Comparison of ENCODE assay signal across 10 cellular contexts in genomic region chr5:72380491-72381274, GRCh38.
DNase-seq lines count a peak whose midpoint lies in the region; ATAC-seq, FAIRE-seq and TF ChIP-seq lines count a peak whose summit lies in the region.
"Had no signal": no experiment of that assay in that cellular context is flagged by ENCODE, and none has a peak within 500 bp of the region (broad histone marks: within the 10 kb centered on the region; RNA-seq: fewer than 3 reads in every experiment).

No MANE protein-coding gene starts in this region.

- SMC1A ChIA-PET in GM12878 (lab: Charles Lee; ENCODE audit: uncharacterized antibody, unreplicated experiment): interaction anchor here (1.0 to 3.8 kb wide), 4 partner anchors 20 to 143 kb away, joined by 3 to 23 read pairs (median 4); no protein-coding TSS in a partner anchor

- peak; percentile 42 for DNase-seq in IMR-90
- no peak for DNase-seq in GM12878 (ENCODE audit: low read depth, low spot score)
- DNase-seq in left lobe of liver (ENCODE audit: low spot score): no peak
- DNase-seq in ACHN: no peak
- DNase-seq in WTC11 (ENCODE audit: low spot score): no peak
- DNase-seq: NCI-H187 had no signal

- peak overlapping the region; percentile 57 for H4K5ac ChIP-seq in IMR-90 (ENCODE audit: low read depth, low read length)

- H3K4me1 ChIP-seq in IMR-90 (ENCODE audit: control insufficient read depth, insufficient read depth, low read length) (peaks cover 13% of the 10 kb centered on the region), GM12878 (ENCODE audit: control insufficient read depth, insufficient read depth, low read length) (peaks cover 9% of the 10 kb centered on the region), skeletal muscle tissue (ENCODE audit: control insufficient read depth in 3 of 3, insufficient read depth in 3 of 3, low read length in 3 of 3) (peaks cover 26 to 33% (median 27%) of the 10 kb centered on the region in 3 donors)

- CTCF ChIA-PET in IMR-90 (lab: Yijun Ruan, JAX): no interaction called here
- CTCF ChIA-PET in GM12878 (lab: Yijun Ruan, JAX): interaction anchor here (0.7 to 2.6 kb wide), 6 partner anchors 11 to 143 kb away, joined by 3 to 10 read pairs (median 4); no protein-coding TSS in a partner anchor
- CTCF ChIA-PET in WTC11 (lab: Charles Lee): no interaction called here

- H2BK5ac ChIP-seq in IMR-90 (ENCODE audit: low read depth, low read length, poor library complexity, severe bottlenecking): peak overlapping the region; percentile 64

- H3K9me1 ChIP-seq in IMR-90 (ENCODE audit: insufficient read depth, low read length): peaks cover 13% of the 10 kb centered on the region

- peak; percentile 77 for FAIRE-seq in GM12878 (lab: Jason Lieb, UNC)

- no peaks in the 10 kb centered on the region for H3K27me3 ChIP-seq in IMR-90 (ENCODE audit: control insufficient read depth, insufficient read depth, low read length)
- no peaks in the 10 kb centered on the region; a peak in 1 of 4 replicates for H3K27me3 ChIP-seq in GM12878 (replicated peaks in 1 of 2; ENCODE audit: control insufficient read depth in 2 of 2, insufficient read depth in 2 of 2, low read length in 1 of 2)
- no peaks in the 10 kb centered on the region for H3K27me3 ChIP-seq in skeletal muscle tissue (ENCODE audit: control insufficient read depth in 3 of 3, insufficient read depth in 3 of 3, low read length in 3 of 3)
- H3K27me3 ChIP-seq: SJSA1 had no signal

- TF ChIP-seq CTCF in IMR-90 (conservative IDR thresholded peaks at IDR 0.05; ENCODE audit: low read depth, low read length) (no peak), GM12878 (IDR thresholded peaks at IDR 0.05 in 2 of 3, conservative IDR thresholded peaks at IDR 0.05 in 1 of 3; ENCODE audit: control insufficient read depth in 2 of 3, extremely low read depth in 1 of 3, insufficient read depth in 1 of 3, low read depth in 3 of 3, low read length in 3 of 3) (no peak), WTC11 (IDR thresholded peaks at IDR 0.05) (no peak)

- no peak overlapping the region for H3K4me3 ChIP-seq in IMR-90 (ENCODE audit: insufficient read depth, low read depth, low read length)
- H3K4me3 ChIP-seq in GM12878: no peak overlapping the region
- no peak overlapping the region for H3K4me3 ChIP-seq in skeletal muscle tissue (ENCODE audit: low read length in 3 of 3)
- H3K4me3 ChIP-seq: SJSA1 had no signal

- intact Hi-C loops in IMR-90 (cut with micrococcal nuclease): no loop called here
- intact Hi-C loops in GM12878 (cut with micrococcal nuclease; ENCODE audit: unreplicated experiment): no loop called here

- RAD21 ChIA-PET in GM12878 (lab: Charles Lee; ENCODE audit: unreplicated experiment): interaction anchor here (0.8 to 1.5 kb wide), 3 partner anchors 24 to 143 kb away, joined by 3 read pairs; no protein-coding TSS in a partner anchor

- H3K27ac Mint-ChIP-seq in WTC11: no peak overlapping the region

- peak overlapping the region; percentile 88; the same call in 2 of the 3 replicates for H2BK15ac ChIP-seq in IMR-90 (ENCODE audit: low read depth, low read length)

- TF ChIP-seq POLR2A in IMR-90 (IDR thresholded peaks at IDR 0.05; ENCODE audit: low read depth, low read length) (no peak), GM12878 (IDR thresholded peaks at IDR 0.05; ENCODE audit: low read depth, low read length) (no peak)

- H4K20me1 ChIP-seq in IMR-90 (ENCODE audit: insufficient read depth, low read length) (no peaks in the 10 kb centered on the region), GM12878 (ENCODE audit: control insufficient read depth, insufficient read depth) (no peaks in the 10 kb centered on the region)

- peak overlapping the region; percentile 12 to 54; a peak in 3 of 4 replicates for H4K8ac ChIP-seq in IMR-90 (ENCODE audit: low read depth in 2 of 2, low read length in 2 of 2)

- H3K9me3 ChIP-seq in IMR-90 (ENCODE audit: control insufficient read depth, insufficient read depth, low read length) (no peaks in the 10 kb centered on the region), GM12878 (replicated peaks; ENCODE audit: control insufficient read depth, insufficient read depth, low read length) (no peaks in the 10 kb centered on the region), skeletal muscle tissue (ENCODE audit: control insufficient read depth in 3 of 3, low read length in 3 of 3) (no peaks in the 10 kb centered on the region)
- H3K9me3 ChIP-seq: SJSA1 had no signal

- peak overlapping the region; percentile 79 for H2AFZ ChIP-seq in IMR-90 (replicated peaks; ENCODE audit: low read length, poor library complexity)
- H2AFZ ChIP-seq in GM12878 (ENCODE audit: control insufficient read depth, low read depth, low read length): no peak overlapping the region; the same call in 1 of the 2 replicates

- peak overlapping the region; percentile 87 for H3K4ac ChIP-seq in IMR-90 (ENCODE audit: low read depth, low read length)

- in situ Hi-C loops in IMR-90 (cut with MboI; ENCODE audit: low sequenced_read_pairs) (no loop called here), GM12878 (cut with MboI) (no loop called here), ACHN (cut with HindIII; ENCODE audit: low pct_ligation_motif_present, low pct_unique_long_range_greater_than_20kb, low sequenced_read_pairs) (no loop called here)

- H3K36me3 ChIP-seq in IMR-90 (ENCODE audit: control insufficient read depth, insufficient read depth, low read length): no peaks in the 10 kb centered on the region
- no peaks in the 10 kb centered on the region for H3K36me3 ChIP-seq in GM12878 (ENCODE audit: control insufficient read depth in 2 of 2, insufficient read depth in 2 of 2, low read length in 1 of 2)
- H3K36me3 ChIP-seq in skeletal muscle tissue (ENCODE audit: control insufficient read depth in 3 of 3, insufficient read depth in 3 of 3, low read length in 3 of 3): no peaks in the 10 kb centered on the region
- H3K36me3 ChIP-seq: SJSA1 had no signal

- H3K23ac ChIP-seq in IMR-90 (ENCODE audit: low read depth, low read length): peak overlapping the region; percentile 41

- H2AK5ac ChIP-seq in IMR-90 (ENCODE audit: low read depth, low read length): peak overlapping the region; percentile 91

- H3K18ac ChIP-seq in IMR-90 (ENCODE audit: low read depth, low read length): peak overlapping the region; percentile 67; the same call in 1 of the 2 replicates

- peaks cover 4% of the 10 kb centered on the region; the same call in 1 of the 2 replicates for H3K9me3 Mint-ChIP-seq in WTC11

- no peak overlapping the region; the same call in 1 of the 2 replicates for H3K4me2 ChIP-seq in IMR-90 (ENCODE audit: low read depth, low read length)
- no peak overlapping the region; the same call in 1 of the 2 replicates for H3K4me2 ChIP-seq in GM12878 (ENCODE audit: control insufficient read depth, insufficient read depth)

- POLR2A ChIA-PET in IMR-90 (lab: Charles Lee; ENCODE audit: unreplicated experiment): no interaction called here
- POLR2A ChIA-PET in GM12878 (lab: Charles Lee): no interaction called here
- POLR2A ChIA-PET in WTC11 (lab: Charles Lee): no interaction called here

- dilution Hi-C loops in IMR-90 (cut with HindIII; ENCODE audit: low sequenced_read_pairs, unreplicated experiment): no loop called here

- H3K79me1 ChIP-seq in IMR-90 (ENCODE audit: low read depth in 1 of 2, low read length in 2 of 2): no peaks in the 10 kb centered on the region

- H4K91ac ChIP-seq in IMR-90 (ENCODE audit: insufficient read depth, low read depth, low read length): peak overlapping the region; percentile 78

- H3K36me3 Mint-ChIP-seq in WTC11: no peaks in the 10 kb centered on the region

- H3K56ac ChIP-seq in IMR-90 (ENCODE audit: extremely low read depth, insufficient read depth, low read length): 0 out of 2 replicates have a peak overlapping the region, but pooled peaks have one; percentile 9

- WGBS in IMR-90 (ENCODE audit: extremely low coverage in 2 of 2, insufficient read length in 1 of 2), 2 experiments: no CpG with 5 or more reads among the region's 7 CpGs
- WGBS in GM12878 (ENCODE audit: insufficient coverage, insufficient replicate concordance, low lambda C conversion rate, missing lambda C conversion rate): 75% methylated on average over 7 of the region's 7 CpGs

- H3K14ac ChIP-seq in IMR-90 (replicated peaks; ENCODE audit: low read depth, low read length): peak overlapping the region; percentile 72

- no peak overlapping the region for H3K9ac ChIP-seq in IMR-90 (ENCODE audit: low read depth, low read length)
- H3K9ac ChIP-seq in GM12878 (ENCODE audit: control insufficient read depth, insufficient read depth, low read length): no peak overlapping the region
- H3K9ac ChIP-seq in skeletal muscle tissue (ENCODE audit: low read depth in 1 of 3, low read length in 3 of 3): no peak overlapping the region

- H2AK9ac ChIP-seq in IMR-90 (replicated peaks; ENCODE audit: low read depth, low read length, poor library complexity): peak overlapping the region; percentile 17

- peak overlapping the region; percentile 90 for H2BK20ac ChIP-seq in IMR-90 (ENCODE audit: low read depth, low read length)

- BruUV-seq in IMR-90 (replicated peaks; lab: Mats Ljungman, UMichigan): no TSS peak
- no TSS peak for BruUV-seq in GM12878 (replicated peaks; lab: Mats Ljungman, UMichigan)

- no peak for TF ChIP-seq EP300 in GM12878 (IDR thresholded peaks at IDR 0.05; ENCODE audit: borderline replicate concordance in 1 of 2, control insufficient read depth in 1 of 2, low read depth in 2 of 2, low read length in 2 of 2)

- no peak for TF ChIP-seq RAD21 in IMR-90 (IDR thresholded peaks at IDR 0.05; ENCODE audit: low read length)
- TF ChIP-seq RAD21 in GM12878 (IDR thresholded peaks at IDR 0.05; ENCODE audit: insufficient read depth, low read depth, low read length): no peak

- peaks cover 4% of the 10 kb centered on the region; the same call in 1 of the 2 replicates for H3K4me1 Mint-ChIP-seq in WTC11

- H2BK120ac ChIP-seq in IMR-90 (ENCODE audit: low read depth, low read length): peak overlapping the region; percentile 81

- no peaks in the 10 kb centered on the region for H3K79me2 ChIP-seq in GM12878 (ENCODE audit: control insufficient read depth, insufficient read depth, low read length)

- H3K4me3 Mint-ChIP-seq in WTC11: no peak overlapping the region

- ATAC-seq in GM18511 (IDR thresholded peaks at IDR 0.05; ENCODE audit: unreplicated experiment) (peak; percentile 94), IMR-90 (ENCODE audit: low read depth) (peak; percentile 28), GM12878 (peak; percentile 91), left lobe of liver (no peak), WTC11 (no peak), GM18498 (IDR thresholded peaks at IDR 0.05; ENCODE audit: unreplicated experiment) (no peak)

- no peaks in the 10 kb centered on the region; the same call in 1 of the 2 replicates for H3K27me3 Mint-ChIP-seq in WTC11 (ENCODE audit: low read depth)

- H3K27ac ChIP-seq in IMR-90 (ENCODE audit: insufficient read depth, low read length) (0 out of 2 replicates have a peak overlapping the region, but pooled peaks have one; percentile 10), GM12878 (ENCODE audit: control insufficient read depth, insufficient read depth) (peak overlapping the region; percentile 13; the same call in 1 of the 2 replicates), skeletal muscle tissue (ENCODE audit: low read depth, low read length) (peak overlapping the region; percentile 85)
- H3K27ac ChIP-seq: SJSA1 had no signal

TF ChIP-seq in IMR-90, 13 proteins besides CTCF, POLR2A, EP300 and RAD21 (continues in another document):
- TF ChIP-seq MAZ (IDR thresholded peaks at IDR 0.05; ENCODE audit: borderline replicate concordance, low read depth, low read length): no peak

TF ChIP-seq in GM12878, 131 proteins besides CTCF, POLR2A, EP300 and RAD21 (continues in another document):
- TF ChIP-seq TBL1XR1 (IDR thresholded peaks at IDR 0.05; ENCODE audit: low read depth, low read length): no peak

Comparison
In these comparisons a context has a peak if more than half of its experiments do, and no peak if none do; other contexts are left out.
1. ATAC-seq: peak in GM18511 (single experiment), IMR-90 (single experiment) and GM12878 (single experiment); none in left lobe of liver (single experiment), WTC11 (single experiment) and GM18498 (single experiment).
2. H3K27ac ChIP-seq: peak in every context shown above with its lines; median percentile 85 in skeletal muscle tissue; 13 in GM12878; 10 in IMR-90.